In genomic region chr21:15682182-15682895, GRCh38 we compare ENCODE assay signal across 1 cellular context.
TF ChIP-seq lines count a peak whose summit lies in the region.

No MANE protein-coding gene starts in this region.

TF ChIP-seq in SK-N-SH treated with all-trans-retinoic acid at 6 μM for 48 hours, 23 proteins besides CTCF, POLR2A, EP300 and RAD21 (continued from another document):
- TF ChIP-seq CSRNP3 (CRISPR knock-in tag; IDR thresholded peaks at IDR 0.05) (no peak), SNAI2 (CRISPR knock-in tag; IDR thresholded peaks at IDR 0.05) (no peak), CREB5 (CRISPR knock-in tag; IDR thresholded peaks at IDR 0.05; ENCODE audit: low read depth) (no peak), ZNF565 (CRISPR knock-in tag; conservative IDR thresholded peaks at IDR 0.05; ENCODE audit: low read depth) (no peak), ARNTL (CRISPR knock-in tag; IDR thresholded peaks at IDR 0.05; ENCODE audit: borderline replicate concordance, low read depth) (no peak), TCF4 (CRISPR knock-in tag; IDR thresholded peaks at IDR 0.05; ENCODE audit: borderline replicate concordance) (no peak)
